ENCODE assay signal across 13 cellular contexts in the genomic region with DNA sequence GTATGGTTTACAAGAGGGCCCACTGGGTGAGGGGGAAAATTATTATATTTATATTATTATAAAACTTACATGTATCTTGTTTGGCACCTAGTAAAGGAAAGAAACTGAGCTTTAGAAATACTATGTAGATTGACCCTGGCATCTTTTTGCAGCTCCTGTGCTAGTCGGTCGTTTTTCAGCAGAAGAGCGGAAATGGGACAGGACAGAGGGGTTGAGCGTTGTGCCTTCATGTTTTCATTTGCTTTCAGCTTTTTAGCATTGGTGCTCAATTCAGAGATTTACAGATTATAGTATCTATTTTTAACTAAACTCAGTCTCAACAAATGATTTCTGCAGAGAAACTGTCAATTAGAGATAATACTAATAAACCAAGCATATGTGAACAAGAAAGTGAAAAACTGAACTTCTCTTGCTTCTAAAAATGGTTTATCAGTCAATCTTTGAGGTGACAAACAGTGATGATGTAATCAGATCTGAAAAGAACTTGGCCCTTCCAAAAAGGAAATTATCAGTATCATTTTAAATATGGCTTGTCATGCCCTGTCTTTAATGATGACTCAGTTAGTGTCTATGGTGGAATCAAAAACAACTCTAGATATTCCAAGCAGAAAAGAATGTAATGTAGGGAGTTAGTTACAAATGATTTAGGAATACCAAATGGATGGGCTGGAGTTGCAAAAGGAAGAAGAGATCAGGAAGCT. TPM values are rescaled to one million over a fixed set of nuclear protein-coding genes. Genes with fewer than 3 reads are reported as not detected.
DNase-seq lines count a peak whose midpoint lies in the region; ATAC-seq and TF ChIP-seq lines count a peak whose summit lies in the region.
"Had no signal": no experiment of that assay in that cellular context is flagged by ENCODE, and none has a peak within 500 bp of the region (broad histone marks: within the 10 kb centered on the region; RNA-seq: fewer than 3 reads in every experiment).

No MANE protein-coding gene starts in this region.

- DNase-seq in GM03348 (ENCODE audit: low spot score) (peak; percentile 48), HFFc6 (peak; percentile 42), kidney tubule cell (ENCODE audit: low spot score) (peak; percentile 22), SW480 (ENCODE audit: low spot score) (no peak), epidermal melanocyte (ENCODE audit: insufficient read length, low spot score) (no peak), retina (no peak)
- DNase-seq in T-helper 2 cell treated with Interferon-gamma antibody and Interleukin-4, amounts not matched to agents 5 μg/mL and 100 μg/mL, for 36 hours (ENCODE audit: low spot score), result no peak
- DNase-seq: activated naive CD4-positive, alpha-beta T cell treated with anti-CD3 and anti-CD28 coated beads for 36 hours; CD8-positive, alpha-beta T cell; GF-D8; NCI-H1436 treated with DMSO at 0.1 percent for 48 hours; right cardiac atrium had no signal

- peak overlapping the region; percentile 62 for H3K4me3 Mint-ChIP-seq in HFFc6
- peak overlapping the region; percentile 23 for H3K4me3 Mint-ChIP-seq in T-helper 2 cell treated with Interferon-gamma antibody and Interleukin-4, amounts not matched to agents 5 μg/mL and 100 μg/mL, for 36 hours
- H3K4me3 Mint-ChIP-seq: activated naive CD4-positive, alpha-beta T cell treated with anti-CD3 and anti-CD28 coated beads for 36 hours; CD8-positive, alpha-beta T cell had no signal

- H3K27me3 Mint-ChIP-seq in HFFc6 (ENCODE audit: insufficient read depth), result no peaks in the 10 kb centered on the region; the same call in 1 of the 2 replicates
- no peaks in the 10 kb centered on the region for H3K27me3 Mint-ChIP-seq in T-helper 2 cell treated with Interferon-gamma antibody and Interleukin-4, amounts not matched to agents 5 μg/mL and 100 μg/mL, for 36 hours (ENCODE audit: low read depth)

- peaks cover 51% of the 10 kb centered on the region for H3K4me1 Mint-ChIP-seq in HFFc6 (ENCODE audit: low read depth)
- H3K4me1 Mint-ChIP-seq in T-helper 2 cell treated with Interferon-gamma antibody and Interleukin-4, amounts not matched to agents 5 μg/mL and 100 μg/mL, for 36 hours (ENCODE audit: low read depth), result peaks cover 18% of the 10 kb centered on the region

- H3K9me3 Mint-ChIP-seq in HFFc6, result no peaks in the 10 kb centered on the region
- no peaks in the 10 kb centered on the region for H3K9me3 Mint-ChIP-seq in T-helper 2 cell treated with Interferon-gamma antibody and Interleukin-4, amounts not matched to agents 5 μg/mL and 100 μg/mL, for 36 hours
- H3K9me3 Mint-ChIP-seq: activated naive CD4-positive, alpha-beta T cell treated with anti-CD3 and anti-CD28 coated beads for 36 hours; CD8-positive, alpha-beta T cell had no signal

- H3K36me3 Mint-ChIP-seq in HFFc6 (ENCODE audit: low read depth), result peaks cover 11% of the 10 kb centered on the region
- peaks cover 13% of the 10 kb centered on the region for H3K36me3 Mint-ChIP-seq in T-helper 2 cell treated with Interferon-gamma antibody and Interleukin-4, amounts not matched to agents 5 μg/mL and 100 μg/mL, for 36 hours (ENCODE audit: low read depth)

- no peak for ATAC-seq in HG03439 (IDR thresholded peaks at IDR 0.05; ENCODE audit: unreplicated experiment)
- ATAC-seq: CD8-positive, alpha-beta T cell; right cardiac atrium had no signal

- no peak for TF ChIP-seq CTCF in HFFc6 (IDR thresholded peaks at IDR 0.05)

- H3K27ac Mint-ChIP-seq in HFFc6, result peak overlapping the region; percentile 62
- peak overlapping the region; percentile 34 for H3K27ac Mint-ChIP-seq in T-helper 2 cell treated with Interferon-gamma antibody and Interleukin-4, amounts not matched to agents 5 μg/mL and 100 μg/mL, for 36 hours
- H3K27ac Mint-ChIP-seq: activated naive CD4-positive, alpha-beta T cell treated with anti-CD3 and anti-CD28 coated beads for 36 hours; CD8-positive, alpha-beta T cell had no signal

RNA-seq across cellular contexts. Expression of a gene that starts 56.9 kb away (rescaled TPM):
- 1 to 10 TPM in 4 of 6 experiments, under 1 TPM in 2; 0.73 to 4.5 (median 1.1) TPM for total RNA-seq in HFFc6 (2021; fragmentation: NEBNext Ultra II Directional; extraction: Animal tissue kit (Norgen Biotek cat#: 25700))
- total RNA-seq: activated naive CD4-positive, alpha-beta T cell treated with anti-CD3 and anti-CD28 coated beads for 36 hours; CD8-positive, alpha-beta T cell had no signal

Comparison
In these comparisons a context has a peak if more than half of its experiments do, and no peak if none do; other contexts are left out.
1. DNase-seq: peak in GM03348 (single experiment), HFFc6 (single experiment) and kidney tubule cell (single experiment); none in T-helper 2 cell treated with Interferon-gamma antibody and Interleukin-4, amounts not matched to agents 5 μg/mL and 100 μg/mL, for 36 hours (single experiment), SW480 (single experiment), epidermal melanocyte (single experiment) and retina (single experiment).